In the genomic region with DNA sequence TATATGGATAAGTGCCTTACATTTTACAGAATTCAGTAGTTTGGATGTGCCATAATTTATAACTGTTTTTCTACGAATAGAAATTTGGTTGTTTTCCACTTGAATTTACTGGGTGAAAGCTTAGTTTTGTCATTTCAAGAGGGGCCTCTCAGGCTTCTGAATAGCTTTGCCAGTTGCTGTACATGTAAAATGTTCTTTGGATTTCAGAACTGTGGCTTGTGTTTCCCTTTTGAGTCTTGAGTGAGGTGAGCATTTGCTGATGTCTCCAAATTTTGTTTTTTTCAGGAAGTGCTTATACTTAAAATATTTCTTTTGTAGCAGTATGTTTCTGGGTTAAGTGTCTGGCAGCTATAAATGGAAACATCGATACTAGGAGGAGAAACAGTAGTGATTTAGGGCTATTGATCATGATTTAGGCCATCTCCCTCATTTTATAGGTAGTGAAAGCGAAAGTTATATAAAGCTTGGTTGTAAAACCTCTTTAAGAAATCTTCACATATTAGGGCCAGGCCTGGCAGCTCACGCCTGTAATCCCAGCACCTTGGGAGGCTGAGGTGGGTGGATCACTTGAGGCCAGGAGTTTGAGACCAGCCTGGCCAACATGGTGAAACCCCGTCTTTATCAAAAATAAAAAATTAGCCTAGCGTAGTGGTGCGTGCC, we compare ENCODE assay signal across 9 cellular contexts. TPM values are rescaled to one million over a fixed set of nuclear protein-coding genes. Genes with fewer than 3 reads are reported as not detected.
DNase-seq lines count a peak whose midpoint lies in the region; ATAC-seq and TF ChIP-seq lines count a peak whose summit lies in the region.
"Had no signal": no experiment of that assay in that cellular context is flagged by ENCODE, and none has a peak within 500 bp of the region (broad histone marks: within the 10 kb centered on the region; RNA-seq: fewer than 3 reads in every experiment).

No MANE protein-coding gene starts in this region.

- H3K4me3 ChIP-seq in CD8-positive, alpha-beta T cell (ENCODE audit: low read depth, low read length), result no peak overlapping the region
- no peak overlapping the region for H3K4me3 ChIP-seq in GM23248

- peak overlapping the region; percentile 29 for H3K4me2 ChIP-seq in GM23248 (ENCODE audit: unreplicated experiment)

- TF ChIP-seq CTCF in CD8-positive, alpha-beta T cell (IDR thresholded peaks at IDR 0.05), result no peak
- TF ChIP-seq CTCF in nephron (IDR thresholded peaks at IDR 0.05; ENCODE audit: unreplicated experiment in 3 of 3), result no peak

- DNase-seq in CD8-positive, alpha-beta T cell, result no peak
- DNase-seq in GM23248 (no peak), posterior vena cava (ENCODE audit: low spot score) (no peak), NCI-H1092 (lab: John Stamatoyannopoulos, UW) (no peak), HK-2 (ENCODE audit: unreplicated experiment) (no peak)
- DNase-seq in activated naive CD8-positive, alpha-beta T cell treated with anti-CD3 and anti-CD28 coated beads, Interleukin-2, amount 50 U/mL, for 24 hours, result no peak
- DNase-seq: stimulated activated CD4-positive, alpha-beta T cell treated with anti-CD3 and anti-CD28 coated beads, Interleukin-4, amount 100 ng/mL, for 24 hours had no signal

- H3K27me3 Mint-ChIP-seq in CD8-positive, alpha-beta T cell (ENCODE audit: low read depth), result no peaks in the 10 kb centered on the region
- H3K27me3 Mint-ChIP-seq in activated naive CD8-positive, alpha-beta T cell treated with anti-CD3 and anti-CD28 coated beads, Interleukin-2, amount 50 U/mL, for 24 hours, result no peaks in the 10 kb centered on the region
- no peaks in the 10 kb centered on the region for H3K27me3 Mint-ChIP-seq in nephron (ENCODE audit: low read depth)

- H2AFZ ChIP-seq in GM23248, result no peak overlapping the region

- no peaks in the 10 kb centered on the region for H3K9me3 ChIP-seq in CD8-positive, alpha-beta T cell (ENCODE audit: low read length)
- no peaks in the 10 kb centered on the region for H3K9me3 ChIP-seq in GM23248 (ENCODE audit: low read depth)

- no peaks in the 10 kb centered on the region for H3K9me3 Mint-ChIP-seq in CD8-positive, alpha-beta T cell
- no peaks in the 10 kb centered on the region for H3K9me3 Mint-ChIP-seq in activated naive CD8-positive, alpha-beta T cell treated with anti-CD3 and anti-CD28 coated beads, Interleukin-2, amount 50 U/mL, for 24 hours
- H3K9me3 Mint-ChIP-seq in nephron, result peaks cover 7% of the 10 kb centered on the region

- CTCF ChIA-PET in CD8-positive, alpha-beta T cell (lab: Charles Lee), result interaction anchor here (1.1 kb wide), 1 partner anchor 17 kb away, joined by 3 read pairs; no protein-coding TSS in a partner anchor

- H3K36me3 Mint-ChIP-seq in CD8-positive, alpha-beta T cell, result peaks cover 6% of the 10 kb centered on the region
- peaks cover 2% of the 10 kb centered on the region for H3K36me3 Mint-ChIP-seq in activated naive CD8-positive, alpha-beta T cell treated with anti-CD3 and anti-CD28 coated beads, Interleukin-2, amount 50 U/mL, for 24 hours (ENCODE audit: low read depth)
- peaks cover 10% of the 10 kb centered on the region for H3K36me3 Mint-ChIP-seq in nephron (ENCODE audit: low read depth)

- peak overlapping the region; percentile 8; the same call in 1 of the 2 replicates for H3K9ac ChIP-seq in GM23248

- H3K9me2 ChIP-seq in GM23248 (ENCODE audit: insufficient read depth), result no peaks in the 10 kb centered on the region

- peaks cover 30% of the 10 kb centered on the region for H3F3A ChIP-seq in GM23248 (ENCODE audit: insufficient read depth)

- no peak overlapping the region for H3K27ac ChIP-seq in CD8-positive, alpha-beta T cell (ENCODE audit: low read depth, low read length)
- H3K27ac ChIP-seq in GM23248, result peak overlapping the region; percentile 71

- in situ Hi-C loops in GM23248 (cut with MboI), result no loop called here

- peaks cover 10% of the 10 kb centered on the region for H3K4me1 ChIP-seq in CD8-positive, alpha-beta T cell (ENCODE audit: insufficient read depth, low read length)
- peaks cover 46% of the 10 kb centered on the region for H3K4me1 ChIP-seq in GM23248 (ENCODE audit: insufficient read depth)

- peaks cover 100% of the 10 kb centered on the region for H3K79me2 ChIP-seq in GM23248 (ENCODE audit: insufficient read depth)

- no peaks in the 10 kb centered on the region for H3K27me3 ChIP-seq in CD8-positive, alpha-beta T cell (ENCODE audit: insufficient read depth, low read length)
- H3K27me3 ChIP-seq in GM23248 (replicated peaks; ENCODE audit: insufficient read depth), result no peaks in the 10 kb centered on the region

- H3K27ac Mint-ChIP-seq in CD8-positive, alpha-beta T cell, result peak overlapping the region; percentile 74
- H3K27ac Mint-ChIP-seq in activated naive CD8-positive, alpha-beta T cell treated with anti-CD3 and anti-CD28 coated beads, Interleukin-2, amount 50 U/mL, for 24 hours, result peak overlapping the region; percentile 65
- H3K27ac Mint-ChIP-seq in nephron, result peak overlapping the region; percentile 70 to 73 (median 71)

- peaks cover 59% of the 10 kb centered on the region for H3K4me1 Mint-ChIP-seq in CD8-positive, alpha-beta T cell (ENCODE audit: low read depth)
- peaks cover 75% of the 10 kb centered on the region for H3K4me1 Mint-ChIP-seq in activated naive CD8-positive, alpha-beta T cell treated with anti-CD3 and anti-CD28 coated beads, Interleukin-2, amount 50 U/mL, for 24 hours
- H3K4me1 Mint-ChIP-seq in nephron, result peaks cover 36% of the 10 kb centered on the region

- ATAC-seq in CD8-positive, alpha-beta T cell, result peak; percentile 14
- ATAC-seq in activated naive CD8-positive, alpha-beta T cell treated with anti-CD3 and anti-CD28 coated beads, Interleukin-2, amount 50 U/mL, for 24 hours, result no peak
- ATAC-seq in GM21619 (IDR thresholded peaks at IDR 0.05; ENCODE audit: unreplicated experiment), result no peak

- intact Hi-C loops in CD8-positive, alpha-beta T cell (cut with DNase I, micrococcal nuclease), result loop anchor here in 1 of 2 experiments (5.0 kb wide), 1 partner anchor 120 kb away; the partner anchor contains the start of gene ULK4
- intact Hi-C loops in posterior vena cava (cut with DNase I), result no loop called here

- POLR2A ChIA-PET in CD8-positive, alpha-beta T cell (lab: Charles Lee), result interaction anchor here (0.9 to 1.1 kb wide), 2 partner anchors 10 to 14 kb away, joined by 3 read pairs; no protein-coding TSS in a partner anchor

- H4K20me1 ChIP-seq in GM23248 (ENCODE audit: insufficient read depth), result no peaks in the 10 kb centered on the region

- no peaks in the 10 kb centered on the region for H3K36me3 ChIP-seq in CD8-positive, alpha-beta T cell (ENCODE audit: insufficient read depth, low read length)
- H3K36me3 ChIP-seq in GM23248 (ENCODE audit: low read depth), result no peaks in the 10 kb centered on the region

- 74 to 78% methylated on average over 7 of the region's 7 CpGs for WGBS in GM23248 (ENCODE audit: low coverage in 1 of 2, low lambda C conversion rate in 2 of 2, missing lambda C conversion rate in 2 of 2), 2 experiments

- peak overlapping the region; percentile 44 for H3K4me3 Mint-ChIP-seq in CD8-positive, alpha-beta T cell
- H3K4me3 Mint-ChIP-seq in activated naive CD8-positive, alpha-beta T cell treated with anti-CD3 and anti-CD28 coated beads, Interleukin-2, amount 50 U/mL, for 24 hours, result no peak overlapping the region
- no peak overlapping the region for H3K4me3 Mint-ChIP-seq in nephron

RNA-seq across cellular contexts. Expression of gene TRAK1, which starts 9.2 kb away (rescaled TPM):
- total RNA-seq in CD8-positive, alpha-beta T cell, result 10 to 100 TPM; 21.6 to 22.8 TPM
- total RNA-seq in GM23248 (2014; rRNA removed; shearing (Covaris generic)), result 41.5 and 51.0 TPM in 2 replicates
- 13.6 and 13.7 TPM in 2 replicates for polyA plus RNA-seq in GM23248 (2016; fragmentation: Nextera tagmentation; extraction: Ambion mirVana)
- 10 to 100 TPM; 29.4 to 39.2 TPM for total RNA-seq in posterior vena cava
